Comparison of ENCODE assay signal across 1 cellular context in genomic region chr16:4152267-4152666, GRCh38.
TF ChIP-seq lines count a peak whose summit lies in the region.

No MANE protein-coding gene starts in this region.

TF ChIP-seq in HepG2, 621 proteins besides CTCF, POLR2A, EP300 and RAD21 (continued from another document):
- TF ChIP-seq ZNF563 (CRISPR knock-in tag; IDR thresholded peaks at IDR 0.05), result no peak
- TF ChIP-seq GLI4 (CRISPR knock-in tag; IDR thresholded peaks at IDR 0.05; ENCODE audit: borderline replicate concordance), result no peak
- TF ChIP-seq, protein P1, sequence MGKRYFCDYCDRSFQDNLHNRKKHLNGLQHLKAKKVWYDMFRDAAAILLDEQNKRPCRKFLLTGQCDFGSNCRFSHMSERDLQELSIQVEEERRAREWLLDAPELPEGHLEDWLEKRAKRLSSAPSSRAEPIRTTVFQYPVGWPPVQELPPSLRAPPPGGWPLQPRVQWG (CRISPR knock-in tag; IDR thresholded peaks at IDR 0.05; ENCODE audit: borderline replicate concordance, low read depth), result no peak
- TF ChIP-seq ARNTL (CRISPR knock-in tag; IDR thresholded peaks at IDR 0.05), result no peak
- no peak for TF ChIP-seq JUND (CRISPR knock-in tag; IDR thresholded peaks at IDR 0.05)
